In genomic region chr22:39996732-39997131, GRCh38 we compare ENCODE assay signal across 17 cellular contexts. TPM values are rescaled to one million over a fixed set of nuclear protein-coding genes. Genes with fewer than 3 reads are reported as not detected.
DNase-seq lines count a peak whose midpoint lies in the region; ATAC-seq, FAIRE-seq and TF ChIP-seq lines count a peak whose summit lies in the region.
"Had no signal": no experiment of that assay in that cellular context is flagged by ENCODE, and none has a peak within 500 bp of the region (broad histone marks: within the 10 kb centered on the region; RNA-seq: fewer than 3 reads in every experiment).

No MANE protein-coding gene starts in this region.

- in situ Hi-C loops in mammary epithelial cell (cut with MboI; ENCODE audit: low sequenced_read_pairs in 2 of 2), result no loop called here
- in situ Hi-C loops in HepG2 (cut with HindIII; ENCODE audit: extremely low pct_ligation_motif_present, low pct_unique_long_range_greater_than_20kb), result no loop called here

- BruUV-seq in mammary epithelial cell (replicated peaks; lab: Mats Ljungman, UMichigan) (no TSS peak), HepG2 (replicated peaks; lab: Mats Ljungman, UMichigan) (no TSS peak)

- TF ChIP-seq POLR2A in HepG2 (IDR thresholded peaks at IDR 0.05; ENCODE audit: insufficient read depth in 1 of 2, low read depth in 2 of 2, low read length in 2 of 2) (no peak), tibial nerve (IDR thresholded peaks at IDR 0.05) (no peak)

- H3K9ac ChIP-seq in mammary epithelial cell (ENCODE audit: insufficient read depth, low read length) (peak overlapping the region; percentile 83), HepG2 (ENCODE audit: insufficient read depth, low read depth, low read length) (no peak overlapping the region)

- TF ChIP-seq CTCF in mammary epithelial cell (conservative IDR thresholded peaks at IDR 0.05 in 1 of 2, IDR thresholded peaks at IDR 0.05 in 1 of 2; ENCODE audit: extremely low read depth in 1 of 2, insufficient read depth in 1 of 2, low read depth in 1 of 2, low read length in 2 of 2), result no peak
- no peak for TF ChIP-seq CTCF in HepG2 (CRISPR knock-in tag; IDR thresholded peaks at IDR 0.05)
- no peak for TF ChIP-seq CTCF in tibial nerve (IDR thresholded peaks at IDR 0.05)

- peak overlapping the region; percentile 77 for H3K27ac ChIP-seq in mammary epithelial cell (ENCODE audit: insufficient read depth, low read depth, low read length)
- no peak overlapping the region for H3K27ac ChIP-seq in HepG2 (ENCODE audit: extremely low read length, insufficient read depth, low read length)
- peak overlapping the region; percentile 87 to 97 (median 94) for H3K27ac ChIP-seq in tibial nerve
- H3K27ac ChIP-seq: spleen had no signal

- H3K36me3 ChIP-seq in mammary epithelial cell (ENCODE audit: insufficient read depth, low read length) (peaks cover 8% of the 10 kb centered on the region), HepG2 (replicated peaks in 1 of 2; ENCODE audit: control insufficient read depth in 1 of 2, insufficient read depth in 2 of 2, low read length in 2 of 2) (no peaks in the 10 kb centered on the region), tibial nerve (no peaks in the 10 kb centered on the region), MG63 (no peaks in the 10 kb centered on the region)
- H3K36me3 ChIP-seq: spleen had no signal

- no peak for TF ChIP-seq RAD21 in HepG2 (CRISPR knock-in tag; IDR thresholded peaks at IDR 0.05)

- FAIRE-seq in HepG2 (lab: Jason Lieb, UNC), result no peak
- FAIRE-seq: astrocyte, RCC 7860 had no signal

- H3K27me3 ChIP-seq in mammary epithelial cell (ENCODE audit: insufficient read depth, low read length), result no peaks in the 10 kb centered on the region
- peaks cover 2 to 26% of the 10 kb centered on the region in 2 experiments; a peak in 2 of 5 replicates for H3K27me3 ChIP-seq in HepG2 (ENCODE audit: control insufficient read depth in 1 of 2, insufficient read depth in 2 of 2, low read length in 2 of 2)
- H3K27me3 ChIP-seq in tibial nerve, result peaks cover 0 to 13% of the 10 kb centered on the region in 2 donors
- no peaks in the 10 kb centered on the region for H3K27me3 ChIP-seq in MG63

- H3K4me2 ChIP-seq in mammary epithelial cell (ENCODE audit: insufficient read depth, low read depth, low read length) (peak overlapping the region; percentile 88), HepG2 (ENCODE audit: low read depth, low read length) (no peak overlapping the region)

- no peak for ATAC-seq in HepG2
- no peak for ATAC-seq in GM18873 (IDR thresholded peaks at IDR 0.05; ENCODE audit: low FRiP score, unreplicated experiment)
- ATAC-seq: natural killer cell treated with Interleukin-12 subunit alpha and Interleukin-12 subunit beta and Interleukin-15 and Interleukin-18, amount 100 ng/mL, for 72 hours; T-helper 17 cell had no signal

- DNase-seq in NCI-H748 (lab: John Stamatoyannopoulos, UW; ENCODE audit: unreplicated experiment) (peak; percentile 30), NCI-H748 treated with DMSO at 0.1 percent for 48 hours (lab: John Stamatoyannopoulos, UW) (no peak), mammary epithelial cell (peak; percentile 55), HepG2 (ENCODE audit: low spot score) (no peak), tibial nerve (ENCODE audit: low spot score in 2 of 2) (no peak), MG63 (no peak), HT-29 (ENCODE audit: low spot score) (no peak)
- DNase-seq: activated CD4-positive, alpha-beta T cell treated with anti-CD3 and anti-CD28 coated beads, Interleukin-2, amount 50 U/mL, for 1 hour; NCI-H1436 treated with DMSO at 0.1 percent for 48 hours; spleen; T-helper 17 cell had no signal

- H4K20me1 ChIP-seq in mammary epithelial cell (ENCODE audit: insufficient read depth, low read length) (no peaks in the 10 kb centered on the region), HepG2 (ENCODE audit: insufficient read depth, low read length) (no peaks in the 10 kb centered on the region)

- POLR2A ChIA-PET in HepG2 (lab: Yijun Ruan, JAX), result no interaction called here

- H2AFZ ChIP-seq in mammary epithelial cell (ENCODE audit: low read depth, low read length) (no peak overlapping the region), HepG2 (ENCODE audit: low read length) (no peak overlapping the region)

- no peaks in the 10 kb centered on the region for H3K9me3 ChIP-seq in mammary epithelial cell (replicated peaks; ENCODE audit: insufficient read depth, low read length)
- no peaks in the 10 kb centered on the region for H3K9me3 ChIP-seq in HepG2 (ENCODE audit: low read length)
- H3K9me3 ChIP-seq in tibial nerve, result no peaks in the 10 kb centered on the region
- no peaks in the 10 kb centered on the region for H3K9me3 ChIP-seq in MG63
- H3K9me3 ChIP-seq: spleen had no signal

- WGBS in mammary epithelial cell (ENCODE audit: low coverage, missing lambda C conversion rate), result 10% methylated on average over 3 of the region's 3 CpGs
- WGBS in HepG2 (ENCODE audit: low lambda C conversion rate), result 16% methylated on average over 3 of the region's 3 CpGs
- WGBS in tibial nerve, 2 donors, result 29 to 38% methylated on average over 3 of the region's 3 CpGs

- dilution Hi-C loops in mammary epithelial cell (cut with HindIII; ENCODE audit: low sequenced_read_pairs), result no loop called here

- peaks cover 72% of the 10 kb centered on the region for H3K79me2 ChIP-seq in mammary epithelial cell (ENCODE audit: insufficient read depth, low read length)
- no peaks in the 10 kb centered on the region for H3K79me2 ChIP-seq in HepG2 (ENCODE audit: insufficient read depth, low read length)

- no peak for TF ChIP-seq EP300 in HepG2 (IDR thresholded peaks at IDR 0.05; ENCODE audit: low read depth in 2 of 2, low read length in 2 of 2)
- no peak for TF ChIP-seq EP300 in HepG2 (CRISPR knock-in tag; IDR thresholded peaks at IDR 0.05; ENCODE audit: borderline replicate concordance)
- TF ChIP-seq EP300 in tibial nerve (IDR thresholded peaks at IDR 0.05), result peak in 1 of 2 donors; percentile 86

- H3K4me1 ChIP-seq in mammary epithelial cell (ENCODE audit: insufficient read depth, low read length) (peaks cover 59% of the 10 kb centered on the region), HepG2 (ENCODE audit: insufficient read depth, low read length) (peaks cover 50% of the 10 kb centered on the region), tibial nerve (peaks cover 0 to 68% (median 42%) of the 10 kb centered on the region in 4 donors)

- H3K4me3 ChIP-seq in mammary epithelial cell (replicated peaks in 1 of 3; ENCODE audit: insufficient read depth in 1 of 3, low read depth in 2 of 3, low read length in 3 of 3), result peak overlapping the region; percentile 72 to 93 (median 90)
- H3K4me3 ChIP-seq in HepG2 (replicated peaks in 1 of 3; ENCODE audit: insufficient read depth in 1 of 3, low read depth in 2 of 3, low read length in 3 of 3), result no peak overlapping the region
- peak overlapping the region in 2 of 4 donors; percentile 4 to 46 for H3K4me3 ChIP-seq in tibial nerve
- H3K4me3 ChIP-seq in MG63, result no peak overlapping the region
- H3K4me3 ChIP-seq: spleen had no signal

- CTCF ChIA-PET in mammary epithelial cell (lab: Charles Lee; ENCODE audit: low non-redundant PET), result no interaction called here
- CTCF ChIA-PET in HepG2 (lab: Yijun Ruan, JAX; ENCODE audit: low intra/inter-chr PET ratio, low total read pairs), result no interaction called here

- intact Hi-C loops in mammary epithelial cell (cut with micrococcal nuclease), result loop anchor here (5.0 kb wide), 4 partner anchors 34 to 464 kb away; partner anchors contain the start of genes RPS19BP1 and TMA7B
- intact Hi-C loops in HepG2 (cut with micrococcal nuclease; ENCODE audit: unreplicated experiment), result no loop called here

RNA-seq across cellular contexts. Expression of gene FAM83F, which starts 2.0 kb away (rescaled TPM):
- total RNA-seq in mammary epithelial cell (10 to 100 TPM; 41.0 to 59.4 TPM), HepG2 (2016; rRNA removed; fragmentation: Illumina TruSeq; extraction: Trizol) (not detected in 2 replicates), tibial nerve (10 to 100 TPM in 2 of 4 donors, 1 to 10 TPM in 2; 8.2 to 11.2 (median 9.8) TPM)
- polyA plus RNA-seq in mammary epithelial cell (24.7 TPM), HepG2 (2011; rRNA removed) (not detected in 2 replicates)
- polyA minus RNA-seq in mammary epithelial cell, result 39.9 TPM
- total RNA-seq in HepG2 (2016; cell fraction: cytosol; rRNA removed; fragmentation: Illumina TruSeq; extraction: Trizol; ENCODE audit: low read depth), result not detected in 2 replicates
- not detected in 2 replicates for total RNA-seq in HepG2 (2016; cell fraction: insoluble cytoplasmic fraction; rRNA removed; fragmentation: Illumina TruSeq; extraction: Trizol)
- total RNA-seq in HepG2 (2016; cell fraction: membrane; rRNA removed; fragmentation: Illumina TruSeq; extraction: Trizol), result not detected in 2 replicates
- not detected in 2 replicates for total RNA-seq in HepG2 (2016; cell fraction: nucleus; rRNA removed; fragmentation: Illumina TruSeq; extraction: Trizol)
- under 0.01 and 0.03 TPM in 2 replicates for polyA plus RNA-seq in HepG2 (2011; cell fraction: cytosol; rRNA removed)
- not detected in 2 replicates for polyA plus RNA-seq in HepG2 (2011; cell fraction: nucleus; rRNA removed)
- polyA plus RNA-seq in HepG2 (2012), result not detected in 2 replicates
- not detected in 2 replicates for polyA plus RNA-seq in HepG2 (2016; cell fraction: cytosol; fragmentation: Illumina TruSeq; extraction: Trizol; ENCODE audit: low read depth)
- not detected in 2 replicates for polyA plus RNA-seq in HepG2 (2016; cell fraction: insoluble cytoplasmic fraction; fragmentation: Illumina TruSeq; extraction: Trizol; ENCODE audit: low read depth)
- polyA plus RNA-seq in HepG2 (2016; cell fraction: membrane; fragmentation: Illumina TruSeq; extraction: Trizol; ENCODE audit: low read depth), result not detected in 2 replicates
- polyA plus RNA-seq in HepG2 (2016; cell fraction: nucleus; fragmentation: Illumina TruSeq; extraction: Trizol; ENCODE audit: insufficient read depth, low read depth), result not detected in 2 replicates
- polyA minus RNA-seq in HepG2 (2011; rRNA and poly(A)+ RNA removed; ENCODE audit: low replicate concordance), result 7.3 TPM in 1 of 2 replicates, not detected in the other
- polyA minus RNA-seq in HepG2 (2011; cell fraction: cytosol; rRNA and poly(A)+ RNA removed), result not detected in 2 replicates
- polyA minus RNA-seq in HepG2 (2011; cell fraction: nucleus; rRNA and poly(A)+ RNA removed), result not detected in 2 replicates
- total RNA-seq in MG63 (2014; rRNA removed; shearing (Covaris generic); ENCODE audit: low replicate concordance), result not detected in 2 replicates
- 3.0 and 6.0 TPM in 2 replicates for total RNA-seq in HT-29 (2014; rRNA removed; shearing (Covaris generic))
- total RNA-seq: A172 had no signal
- polyA plus RNA-seq: IgD-negative memory B cell had no signal

RNA-seq across cellular contexts. Expression of gene TMA7B, which starts 36.5 kb away (rescaled TPM):
- total RNA-seq in mammary epithelial cell (not detected), HepG2 (2016; rRNA removed; fragmentation: Illumina TruSeq; extraction: Trizol) (not detected in 2 replicates), tibial nerve (not detected)
- polyA plus RNA-seq in mammary epithelial cell (not detected), HepG2 (2011; rRNA removed) (not detected in 2 replicates)
- not detected for polyA minus RNA-seq in mammary epithelial cell
- not detected in 2 replicates for total RNA-seq in HepG2 (2016; cell fraction: cytosol; rRNA removed; fragmentation: Illumina TruSeq; extraction: Trizol; ENCODE audit: low read depth)
- not detected in 2 replicates for total RNA-seq in HepG2 (2016; cell fraction: insoluble cytoplasmic fraction; rRNA removed; fragmentation: Illumina TruSeq; extraction: Trizol)
- total RNA-seq in HepG2 (2016; cell fraction: membrane; rRNA removed; fragmentation: Illumina TruSeq; extraction: Trizol), result not detected in 2 replicates
- not detected in 2 replicates for total RNA-seq in HepG2 (2016; cell fraction: nucleus; rRNA removed; fragmentation: Illumina TruSeq; extraction: Trizol)
- not detected in 2 replicates for polyA plus RNA-seq in HepG2 (2011; cell fraction: cytosol; rRNA removed)
- not detected in 2 replicates for polyA plus RNA-seq in HepG2 (2011; cell fraction: nucleus; rRNA removed)
- polyA plus RNA-seq in HepG2 (2012), result not detected in 2 replicates
- polyA plus RNA-seq in HepG2 (2016; cell fraction: cytosol; fragmentation: Illumina TruSeq; extraction: Trizol; ENCODE audit: low read depth), result not detected in 2 replicates
- polyA plus RNA-seq in HepG2 (2016; cell fraction: insoluble cytoplasmic fraction; fragmentation: Illumina TruSeq; extraction: Trizol; ENCODE audit: low read depth), result not detected in 2 replicates
- polyA plus RNA-seq in HepG2 (2016; cell fraction: membrane; fragmentation: Illumina TruSeq; extraction: Trizol; ENCODE audit: low read depth), result not detected in 2 replicates
- polyA plus RNA-seq in HepG2 (2016; cell fraction: nucleus; fragmentation: Illumina TruSeq; extraction: Trizol; ENCODE audit: insufficient read depth, low read depth), result not detected in 2 replicates
- polyA minus RNA-seq in HepG2 (2011; rRNA and poly(A)+ RNA removed; ENCODE audit: low replicate concordance), result not detected in 2 replicates
- not detected in 2 replicates for polyA minus RNA-seq in HepG2 (2011; cell fraction: cytosol; rRNA and poly(A)+ RNA removed)
- not detected in 2 replicates for polyA minus RNA-seq in HepG2 (2011; cell fraction: nucleus; rRNA and poly(A)+ RNA removed)
- total RNA-seq in MG63 (2014; rRNA removed; shearing (Covaris generic); ENCODE audit: low replicate concordance), result not detected in 2 replicates
- not detected in 2 replicates for total RNA-seq in HT-29 (2014; rRNA removed; shearing (Covaris generic))
- total RNA-seq: A172, astrocyte had no signal

Comparison
In these comparisons a context has a peak if more than half of its experiments do, and no peak if none do; other contexts are left out.
1. DNase-seq: peak in NCI-H748 (single experiment) and mammary epithelial cell (single experiment); none in NCI-H748 treated with DMSO at 0.1 percent for 48 hours (single experiment), HepG2 (single experiment), tibial nerve (0 of 2), MG63 (single experiment) and HT-29 (single experiment).
2. H3K4me3 ChIP-seq: peak in mammary epithelial cell (3 of 3); none in HepG2 (0 of 3) and MG63 (single experiment).